Comparison of ENCODE assay signal across 23 cellular contexts in genomic region chr20:1438361-1438760, GRCh38.
"Had no signal": no experiment of that assay in that cellular context is flagged by ENCODE, and none has a peak within 500 bp of the region (broad histone marks: within the 10 kb centered on the region; RNA-seq: fewer than 3 reads in every experiment).

No MANE protein-coding gene starts in this region.

- H3K27ac ChIP-seq: esophagus squamous epithelium, gastroesophageal sphincter, psoas muscle, spleen, testis, tibial nerve, upper lobe of right lung, vagina had no signal

- H3K4me1 ChIP-seq: esophagus squamous epithelium, gastroesophageal sphincter, psoas muscle, testis, tibial nerve, vagina had no signal

- H3K4me3 ChIP-seq: esophagus squamous epithelium, gastroesophageal sphincter, psoas muscle, spleen, testis, tibial nerve, upper lobe of right lung, vagina had no signal

- DNase-seq: effector memory CD4-positive, alpha-beta T cell; esophagus squamous epithelium; foreskin fibroblast; glutamatergic neuron; islet precursor cell; mammary epithelial cell; naive thymus-derived CD4-positive, alpha-beta T cell; nephron progenitor cell; psoas muscle; retina; spleen; stimulated activated CD4-positive, alpha-beta T cell treated with anti-CD3 and anti-CD28 coated beads, Interleukin-15, amount 100 ng/mL, for 24 hours; stimulated activated CD4-positive, alpha-beta T cell treated with anti-CD3 and anti-CD28 coated beads, Interleukin-1b, Interleukin-23, amount 100 ng/mL, for 48 hours; stimulated activated CD4-positive, alpha-beta T cell treated with anti-CD3 and anti-CD28 coated beads, Interleukin-4, amount 100 ng/mL, for 24 hours; stimulated activated naive B cell treated with anti-CD40 and anti-IgM and Interleukin-4, amounts not matched to agents 10 μg/mL and 1 μg/mL and 100 μg/mL, for 72 hours; stimulated activated naive CD8-positive, alpha-beta T cell treated with anti-CD3 and anti-CD28 coated beads, Interleukin-15, amount 100 ng/mL, for 72 hours; testis; upper lobe of right lung had no signal

- ATAC-seq: gastroesophageal sphincter; left lobe of liver; naive thymus-derived CD4-positive, alpha-beta T cell; sciatic nerve; stimulated activated naive B cell treated with anti-CD40 and anti-IgM and Interleukin-4, amounts not matched to agents 10 μg/mL and 1 μg/mL and 100 μg/mL, for 72 hours; stimulated activated naive CD8-positive, alpha-beta T cell treated with anti-CD3 and anti-CD28 coated beads, Interleukin-15, amount 100 ng/mL, for 72 hours; upper lobe of right lung had no signal

- H3K9me3 ChIP-seq: esophagus squamous epithelium, gastroesophageal sphincter, psoas muscle, spleen, testis, tibial nerve, upper lobe of right lung, vagina had no signal

- H3K27me3 ChIP-seq: esophagus squamous epithelium, gastroesophageal sphincter, testis, tibial nerve, upper lobe of right lung, vagina had no signal
